8 cellular contexts compared by ENCODE assay signal in the genomic region with DNA sequence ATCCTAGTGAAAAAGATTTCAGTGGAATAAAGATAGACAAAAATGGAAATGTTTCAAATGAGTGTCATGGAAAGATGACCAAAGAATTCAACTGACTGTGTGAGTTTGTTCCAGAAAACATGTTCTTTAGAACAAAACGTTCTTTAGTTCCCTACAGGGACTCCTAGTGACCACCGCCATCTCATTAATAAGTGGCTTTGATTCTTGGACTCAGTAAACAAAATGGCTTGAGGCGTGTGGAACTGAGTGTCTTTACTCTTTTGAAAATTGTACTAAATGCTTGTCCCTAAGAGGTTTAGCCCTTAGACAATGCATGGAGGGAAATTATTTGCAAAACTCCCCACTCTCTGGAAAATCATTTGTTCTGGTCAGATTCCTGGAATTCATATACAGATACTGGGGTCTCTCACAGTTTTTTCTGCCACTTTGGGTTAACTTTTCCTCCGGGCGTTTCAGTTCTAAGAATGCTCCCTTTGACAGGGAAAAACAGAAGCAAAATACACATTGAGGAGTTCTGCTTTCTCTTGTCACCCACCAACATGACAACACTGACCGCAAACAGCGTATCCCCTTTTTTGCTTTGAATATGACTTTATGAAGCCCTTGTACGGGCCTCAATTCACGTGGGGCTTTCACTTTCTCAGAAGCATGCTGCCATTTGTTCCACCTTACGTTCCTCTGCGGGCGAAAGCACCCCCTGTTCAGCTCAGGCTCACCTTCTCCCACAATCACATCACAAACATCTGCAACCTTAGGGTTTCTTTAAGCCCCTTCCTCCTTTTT. TPM values are rescaled to one million over a fixed set of nuclear protein-coding genes. Genes with fewer than 3 reads are reported as not detected.
DNase-seq lines count a peak whose midpoint lies in the region; ATAC-seq lines count a peak whose summit lies in the region.

No MANE protein-coding gene starts in this region.

- intact Hi-C loops in activated T-helper 1 cell treated with anti-CD3 and anti-CD28 coated beads, Interleukin-12 subunit alpha, Interleukin-12 subunit beta, Interleukin-2, Interleukin-4 antibody, amounts not matched to agents 30 ng/mL and 10 ng/mL and 1 ng/mL, durations not matched to agents 14 hours and 24 hours and 36 hours (cut with micrococcal nuclease): loop anchor here (1.0 kb wide), 3 partner anchors 8 to 15 kb away; a partner anchor contains a TSS

- H3K27ac Mint-ChIP-seq in activated T-helper 1 cell treated with anti-CD3 and anti-CD28 coated beads, Interleukin-12 subunit alpha, Interleukin-12 subunit beta, Interleukin-2, Interleukin-4 antibody, amounts not matched to agents 30 ng/mL and 10 ng/mL and 1 ng/mL, durations not matched to agents 14 hours and 24 hours and 36 hours: peak overlapping the region; percentile 63
- peak overlapping the region; percentile 72 to 97 (median 92) for H3K27ac Mint-ChIP-seq in naive thymus-derived CD8-positive, alpha-beta T cell

- H3K36me3 Mint-ChIP-seq in activated T-helper 1 cell treated with anti-CD3 and anti-CD28 coated beads, Interleukin-12 subunit alpha, Interleukin-12 subunit beta, Interleukin-2, Interleukin-4 antibody, amounts not matched to agents 30 ng/mL and 10 ng/mL and 1 ng/mL, durations not matched to agents 14 hours and 24 hours and 36 hours (ENCODE audit: low read depth): peaks cover 1% of the 10 kb centered on the region
- H3K36me3 Mint-ChIP-seq in naive thymus-derived CD8-positive, alpha-beta T cell: no peaks in the 10 kb centered on the region

- POLR2A ChIA-PET in naive thymus-derived CD8-positive, alpha-beta T cell (lab: Charles Lee): no interaction called here

- no peaks in the 10 kb centered on the region for H3K9me3 Mint-ChIP-seq in activated T-helper 1 cell treated with anti-CD3 and anti-CD28 coated beads, Interleukin-12 subunit alpha, Interleukin-12 subunit beta, Interleukin-2, Interleukin-4 antibody, amounts not matched to agents 30 ng/mL and 10 ng/mL and 1 ng/mL, durations not matched to agents 14 hours and 24 hours and 36 hours
- H3K9me3 Mint-ChIP-seq in naive thymus-derived CD8-positive, alpha-beta T cell: no peaks in the 10 kb centered on the region

- peak overlapping the region; percentile 47 for H3K4me3 Mint-ChIP-seq in activated T-helper 1 cell treated with anti-CD3 and anti-CD28 coated beads, Interleukin-12 subunit alpha, Interleukin-12 subunit beta, Interleukin-2, Interleukin-4 antibody, amounts not matched to agents 30 ng/mL and 10 ng/mL and 1 ng/mL, durations not matched to agents 14 hours and 24 hours and 36 hours
- H3K4me3 Mint-ChIP-seq in naive thymus-derived CD8-positive, alpha-beta T cell: peak overlapping the region; percentile 76 to 90 (median 86)

- no peaks in the 10 kb centered on the region for H3K27me3 Mint-ChIP-seq in activated T-helper 1 cell treated with anti-CD3 and anti-CD28 coated beads, Interleukin-12 subunit alpha, Interleukin-12 subunit beta, Interleukin-2, Interleukin-4 antibody, amounts not matched to agents 30 ng/mL and 10 ng/mL and 1 ng/mL, durations not matched to agents 14 hours and 24 hours and 36 hours (ENCODE audit: insufficient read depth)
- no peaks in the 10 kb centered on the region for H3K27me3 Mint-ChIP-seq in naive thymus-derived CD8-positive, alpha-beta T cell

- DNase-seq in GDM1 (lab: John Stamatoyannopoulos, UW) (peak; percentile 54), germinal center (ENCODE audit: low spot score) (no peak), AG20443 (ENCODE audit: low spot score) (no peak), NCI-H226 (no peak)
- no peak for DNase-seq in activated T-helper 1 cell treated with anti-CD3 and anti-CD28 coated beads, Interleukin-12 subunit alpha, Interleukin-12 subunit beta, Interleukin-2, Interleukin-4 antibody, amounts not matched to agents 30 ng/mL and 10 ng/mL and 1 ng/mL, durations not matched to agents 14 hours and 24 hours and 36 hours (ENCODE audit: low spot score)
- DNase-seq in naive thymus-derived CD8-positive, alpha-beta T cell: peak in 2 of 10 donors; percentile 36 to 42

- H3K4me1 Mint-ChIP-seq in activated T-helper 1 cell treated with anti-CD3 and anti-CD28 coated beads, Interleukin-12 subunit alpha, Interleukin-12 subunit beta, Interleukin-2, Interleukin-4 antibody, amounts not matched to agents 30 ng/mL and 10 ng/mL and 1 ng/mL, durations not matched to agents 14 hours and 24 hours and 36 hours (ENCODE audit: low read depth): peaks cover 26% of the 10 kb centered on the region
- peaks cover 15 to 37% (median 24%) of the 10 kb centered on the region in 4 donors for H3K4me1 Mint-ChIP-seq in naive thymus-derived CD8-positive, alpha-beta T cell

- ATAC-seq in HG02973 (IDR thresholded peaks at IDR 0.05; ENCODE audit: unreplicated experiment) (peak; percentile 57), HG02981 (IDR thresholded peaks at IDR 0.05; ENCODE audit: unreplicated experiment) (no peak)
- peak; percentile 54 to 82 for ATAC-seq in naive thymus-derived CD8-positive, alpha-beta T cell

RNA-seq across cellular contexts. Expression of a gene that starts 15.3 kb away (rescaled TPM):
- total RNA-seq in activated T-helper 1 cell treated with anti-CD3 and anti-CD28 coated beads, Interleukin-12 subunit alpha, Interleukin-12 subunit beta, Interleukin-2, Interleukin-4 antibody, amounts not matched to agents 30 ng/mL and 10 ng/mL and 1 ng/mL, durations not matched to agents 14 hours and 24 hours and 36 hours: 37.8 and 38.8 TPM in 2 replicates
- total RNA-seq in naive thymus-derived CD8-positive, alpha-beta T cell: 1 to 10 TPM; 3.4 to 4.1 TPM
- polyA plus RNA-seq in naive thymus-derived CD8-positive, alpha-beta T cell: under 1 TPM; 0.29 to 0.92 (median 0.87) TPM

RNA-seq across cellular contexts. Expression of a gene that starts 55.7 kb away (rescaled TPM):
- 22.8 and 24.3 TPM in 2 replicates for total RNA-seq in activated T-helper 1 cell treated with anti-CD3 and anti-CD28 coated beads, Interleukin-12 subunit alpha, Interleukin-12 subunit beta, Interleukin-2, Interleukin-4 antibody, amounts not matched to agents 30 ng/mL and 10 ng/mL and 1 ng/mL, durations not matched to agents 14 hours and 24 hours and 36 hours
- total RNA-seq in naive thymus-derived CD8-positive, alpha-beta T cell: 1 to 10 TPM; 4.3 to 4.7 TPM
- 1 to 10 TPM; 1.7 to 2.9 (median 2.8) TPM for polyA plus RNA-seq in naive thymus-derived CD8-positive, alpha-beta T cell

RNA-seq across cellular contexts. Expression of a gene that starts 55.8 kb away (rescaled TPM):
- total RNA-seq in activated T-helper 1 cell treated with anti-CD3 and anti-CD28 coated beads, Interleukin-12 subunit alpha, Interleukin-12 subunit beta, Interleukin-2, Interleukin-4 antibody, amounts not matched to agents 30 ng/mL and 10 ng/mL and 1 ng/mL, durations not matched to agents 14 hours and 24 hours and 36 hours: 24.8 and 25.5 TPM in 2 replicates
- total RNA-seq in naive thymus-derived CD8-positive, alpha-beta T cell: 10 to 100 TPM; 19.4 to 23.0 TPM
- polyA plus RNA-seq in naive thymus-derived CD8-positive, alpha-beta T cell: 10 to 100 TPM; 11.8 to 17.4 (median 12.6) TPM
